14 cellular contexts compared by ENCODE assay signal in genomic region chr9:4828776-4829175, GRCh38. TPM values are rescaled to one million over a fixed set of nuclear protein-coding genes. Genes with fewer than 3 reads are reported as not detected.
A peak's percentile ranks its signal among the peaks of the same experiment; 100 is the strongest.
DNase-seq lines count a peak whose midpoint lies in the region; ATAC-seq, FAIRE-seq and TF ChIP-seq lines count a peak whose summit lies in the region.
"Had no signal": no experiment of that assay in that cellular context is flagged by ENCODE, and none has a peak within 500 bp of the region (broad histone marks: within the 10 kb centered on the region; RNA-seq: fewer than 3 reads in every experiment).

No MANE protein-coding gene starts in this region.

- no TSS peak for BruUV-seq in HepG2 (replicated peaks; lab: Mats Ljungman, UMichigan)

- ATAC-seq in body of pancreas (peak; percentile 43), HepG2 (no peak)
- ATAC-seq: sciatic nerve, T-cell had no signal

- H3K27ac ChIP-seq in body of pancreas, result peak overlapping the region in 1 of 4 donors; percentile 50
- peak overlapping the region; percentile 31 for H3K27ac ChIP-seq in HepG2 (ENCODE audit: extremely low read length, insufficient read depth, low read length)
- H3K27ac ChIP-seq: testis had no signal

- H3K9ac ChIP-seq in HepG2 (ENCODE audit: insufficient read depth, low read depth, low read length), result no peak overlapping the region

- POLR2A ChIA-PET in HepG2 (lab: Yijun Ruan, JAX), result interaction anchor here (1.4 to 4.0 kb wide), 2 partner anchors 10 to 35 kb away, joined by 4 to 25 read pairs; no protein-coding TSS in a partner anchor

- TF ChIP-seq CTCF in body of pancreas (IDR thresholded peaks at IDR 0.05) (no peak), HepG2 (CRISPR knock-in tag; IDR thresholded peaks at IDR 0.05) (no peak)

- H3K27me3 ChIP-seq in MG63 (no peaks in the 10 kb centered on the region), body of pancreas (no peaks in the 10 kb centered on the region), HepG2 (ENCODE audit: control insufficient read depth in 1 of 2, insufficient read depth in 2 of 2, low read length in 2 of 2) (no peaks in the 10 kb centered on the region)
- H3K27me3 ChIP-seq: testis had no signal

- FAIRE-seq in HepG2 (lab: Jason Lieb, UNC), result no peak
- FAIRE-seq: keratinocyte had no signal

- TF ChIP-seq EP300 in HepG2 (IDR thresholded peaks at IDR 0.05; ENCODE audit: low read depth in 2 of 2, low read length in 2 of 2), result no peak
- TF ChIP-seq EP300 in HepG2 (CRISPR knock-in tag; IDR thresholded peaks at IDR 0.05; ENCODE audit: borderline replicate concordance), result no peak

- CTCF ChIA-PET in HepG2 (lab: Yijun Ruan, JAX; ENCODE audit: low intra/inter-chr PET ratio, low total read pairs), result no interaction called here

- no peaks in the 10 kb centered on the region for H4K20me1 ChIP-seq in HepG2 (ENCODE audit: insufficient read depth, low read length)

- no peak for TF ChIP-seq RAD21 in HepG2 (CRISPR knock-in tag; IDR thresholded peaks at IDR 0.05)

- H3K4me1 ChIP-seq in body of pancreas (peaks cover 37% of the 10 kb centered on the region), HepG2 (ENCODE audit: insufficient read depth, low read length) (peaks cover 63% of the 10 kb centered on the region)

- WGBS in body of pancreas, 2 donors, result 45 to 56% methylated on average over 2 of the region's 2 CpGs
- 98% methylated on average over 2 of the region's 2 CpGs for WGBS in HepG2 (ENCODE audit: low lambda C conversion rate)

- peak; percentile 75 for DNase-seq in EH (ENCODE audit: low read depth)
- DNase-seq in MG63, result peak; percentile 5
- peak in 3 of 4 donors; percentile 44 to 57 (median 57) for DNase-seq in body of pancreas
- DNase-seq in HepG2 (ENCODE audit: low spot score), result peak; percentile 49
- no peak for DNase-seq in SW480 (ENCODE audit: low spot score)
- DNase-seq in inferior parietal cortex (ENCODE audit: extremely low spot score), result no peak
- DNase-seq in NCI-H1048 (lab: John Stamatoyannopoulos, UW), result no peak
- no peak for DNase-seq in hippocampal formation (lab: John Stamatoyannopoulos, UW)
- DNase-seq: CD4-positive, CD25-positive, alpha-beta regulatory T cell; KG1; T-cell; testis had no signal

- intact Hi-C loops in body of pancreas (cut with DNase I), result no loop called here
- intact Hi-C loops in HepG2 (cut with micrococcal nuclease; ENCODE audit: unreplicated experiment), result no loop called here

- H2AFZ ChIP-seq in HepG2 (ENCODE audit: low read length), result no peak overlapping the region

- no peak for TF ChIP-seq POLR2A in body of pancreas (IDR thresholded peaks at IDR 0.05)
- no peak for TF ChIP-seq POLR2A in HepG2 (IDR thresholded peaks at IDR 0.05; ENCODE audit: insufficient read depth in 1 of 2, low read depth in 2 of 2, low read length in 2 of 2)

- peaks cover 32% of the 10 kb centered on the region for H3K79me2 ChIP-seq in HepG2 (ENCODE audit: insufficient read depth, low read length)

- H3K36me3 ChIP-seq in MG63 (no peaks in the 10 kb centered on the region), body of pancreas (replicated peaks in 1 of 2; ENCODE audit: insufficient read depth in 1 of 2, low read depth in 2 of 2) (no peaks in the 10 kb centered on the region), HepG2 (replicated peaks in 1 of 2; ENCODE audit: control insufficient read depth in 1 of 2, insufficient read depth in 2 of 2, low read length in 2 of 2) (peaks cover 0 to 18% of the 10 kb centered on the region in 2 experiments; a peak in 2 of 5 replicates)

- no peak overlapping the region for H3K4me3 ChIP-seq in MG63
- H3K4me3 ChIP-seq in body of pancreas, result no peak overlapping the region
- H3K4me3 ChIP-seq in HepG2 (replicated peaks in 1 of 3; ENCODE audit: insufficient read depth in 1 of 3, low read depth in 2 of 3, low read length in 3 of 3), result no peak overlapping the region
- H3K4me3 ChIP-seq: testis had no signal

- peak overlapping the region; percentile 15; the same call in 1 of the 2 replicates for H3K4me2 ChIP-seq in HepG2 (ENCODE audit: low read depth, low read length)

- H3K9me3 ChIP-seq in MG63 (no peaks in the 10 kb centered on the region), body of pancreas (no peaks in the 10 kb centered on the region), HepG2 (ENCODE audit: low read length) (no peaks in the 10 kb centered on the region)
- H3K9me3 ChIP-seq: testis had no signal

- in situ Hi-C loops in HepG2 (cut with HindIII; ENCODE audit: extremely low pct_ligation_motif_present, low pct_unique_long_range_greater_than_20kb), result no loop called here

TF ChIP-seq in HepG2, 621 proteins besides CTCF, POLR2A, EP300 and RAD21:
- TF ChIP-seq ZNF552 (CRISPR knock-in tag; IDR thresholded peaks at IDR 0.05; ENCODE audit: borderline replicate concordance) (no peak), NFIC (IDR thresholded peaks at IDR 0.05; ENCODE audit: low read length) (0 out of 2 replicates have a peak, but pooled peaks have one; percentile 32), BRD4 (CRISPR knock-in tag; IDR thresholded peaks at IDR 0.05) (no peak), ZNF761 (CRISPR knock-in tag; conservative IDR thresholded peaks at IDR 0.05) (no peak), GATAD2A (CRISPR knock-in tag; IDR thresholded peaks at IDR 0.05) (peak; percentile 50; the same call in 1 of the 2 replicates), SAFB2 (CRISPR knock-in tag; IDR thresholded peaks at IDR 0.05; ENCODE audit: borderline replicate concordance, low read depth) (no peak), ARNTL (CRISPR knock-in tag; IDR thresholded peaks at IDR 0.05) (no peak), FOXA3 (CRISPR knock-in tag; IDR thresholded peaks at IDR 0.05) (peak; percentile 35; the same call in 1 of the 2 replicates), ARID5B (CRISPR knock-in tag; IDR thresholded peaks at IDR 0.05) (peak; percentile 47), ZNF12 (CRISPR knock-in tag; IDR thresholded peaks at IDR 0.05) (peak; percentile 55; the same call in 1 of the 2 replicates), TFAP4 (IDR thresholded peaks at IDR 0.05; ENCODE audit: borderline replicate concordance, low read depth) (0 out of 2 replicates have a peak, but pooled peaks have one; percentile 22)

RNA-seq across cellular contexts. Expression of gene RCL1, which starts 36.0 kb away (rescaled TPM):
- 6.8 and 9.0 TPM in 2 replicates for total RNA-seq in MG63 (2014; rRNA removed; shearing (Covaris generic); ENCODE audit: low replicate concordance)
- total RNA-seq in body of pancreas (10 to 100 TPM; 27.0 to 49.4 TPM), HepG2 (2016; rRNA removed; fragmentation: Illumina TruSeq; extraction: Trizol) (31.6 and 33.9 TPM in 2 replicates)
- 47.2 and 49.8 TPM in 2 replicates for total RNA-seq in HepG2 (2016; cell fraction: cytosol; rRNA removed; fragmentation: Illumina TruSeq; extraction: Trizol; ENCODE audit: low read depth)
- total RNA-seq in HepG2 (2016; cell fraction: insoluble cytoplasmic fraction; rRNA removed; fragmentation: Illumina TruSeq; extraction: Trizol), result 32.4 and 35.1 TPM in 2 replicates
- 31.7 and 32.8 TPM in 2 replicates for total RNA-seq in HepG2 (2016; cell fraction: membrane; rRNA removed; fragmentation: Illumina TruSeq; extraction: Trizol)
- 28.3 and 32.7 TPM in 2 replicates for total RNA-seq in HepG2 (2016; cell fraction: nucleus; rRNA removed; fragmentation: Illumina TruSeq; extraction: Trizol)
- polyA plus RNA-seq in HepG2 (2011; rRNA removed), result 22.3 and 25.9 TPM in 2 replicates
- 16.4 and 27.5 TPM in 2 replicates for polyA plus RNA-seq in HepG2 (2011; cell fraction: cytosol; rRNA removed)
- 21.0 and 22.1 TPM in 2 replicates for polyA plus RNA-seq in HepG2 (2011; cell fraction: nucleus; rRNA removed)
- 18.3 and 18.7 TPM in 2 replicates for polyA plus RNA-seq in HepG2 (2012)
- 3.6 and 6.7 TPM in 2 replicates for polyA plus RNA-seq in HepG2 (2016; cell fraction: cytosol; fragmentation: Illumina TruSeq; extraction: Trizol; ENCODE audit: low read depth)
- polyA plus RNA-seq in HepG2 (2016; cell fraction: insoluble cytoplasmic fraction; fragmentation: Illumina TruSeq; extraction: Trizol; ENCODE audit: low read depth), result 32.9 and 39.4 TPM in 2 replicates
- polyA plus RNA-seq in HepG2 (2016; cell fraction: membrane; fragmentation: Illumina TruSeq; extraction: Trizol; ENCODE audit: low read depth), result 8.3 and 8.4 TPM in 2 replicates
- 33.7 and 36.4 TPM in 2 replicates for polyA plus RNA-seq in HepG2 (2016; cell fraction: nucleus; fragmentation: Illumina TruSeq; extraction: Trizol; ENCODE audit: insufficient read depth, low read depth)
- polyA minus RNA-seq in HepG2 (2011; rRNA and poly(A)+ RNA removed; ENCODE audit: low replicate concordance), result 32.3 and 35.4 TPM in 2 replicates
- 11.1 and 16.9 TPM in 2 replicates for polyA minus RNA-seq in HepG2 (2011; cell fraction: cytosol; rRNA and poly(A)+ RNA removed)
- polyA minus RNA-seq in HepG2 (2011; cell fraction: nucleus; rRNA and poly(A)+ RNA removed), result 66.7 and 69.2 TPM in 2 replicates

Comparison
In these comparisons a context has a peak if more than half of its experiments do, and no peak if none do; other contexts are left out.
1. DNase-seq: peak in EH (single experiment), MG63 (single experiment), body of pancreas (3 of 4) and HepG2 (single experiment); none in SW480 (single experiment), inferior parietal cortex (single experiment), NCI-H1048 (single experiment) and hippocampal formation (0 of 2).